11 cellular contexts compared by ENCODE assay signal in the genomic region with DNA sequence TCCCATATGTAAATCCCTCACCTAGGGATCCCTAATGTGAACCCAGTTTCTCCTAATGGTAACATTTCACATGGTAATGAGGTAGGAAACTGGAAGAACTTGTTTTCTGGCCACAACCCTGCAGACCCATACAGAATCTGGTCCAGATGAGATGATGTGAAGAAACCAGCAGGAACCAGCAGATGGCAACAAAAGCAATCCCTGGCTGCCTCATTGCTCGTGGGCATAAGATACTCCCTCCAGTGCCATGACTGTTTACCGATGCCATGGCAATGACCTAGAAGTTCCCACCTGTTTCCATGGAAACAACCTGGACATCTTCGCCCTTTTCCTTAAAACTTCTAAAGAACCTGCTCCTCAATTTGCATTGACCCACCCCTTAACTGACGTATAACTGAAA. TPM values are rescaled to one million over a fixed set of nuclear protein-coding genes. Genes with fewer than 3 reads are reported as not detected.
DNase-seq lines count a peak whose midpoint lies in the region; ATAC-seq, FAIRE-seq and TF ChIP-seq lines count a peak whose summit lies in the region.
"Had no signal": no experiment of that assay in that cellular context is flagged by ENCODE, and none has a peak within 500 bp of the region (broad histone marks: within the 10 kb centered on the region; RNA-seq: fewer than 3 reads in every experiment).

No MANE protein-coding gene starts in this region.

- H3K27ac ChIP-seq in K562 (ENCODE audit: extremely low read depth, low read depth, low read length) (no peak overlapping the region), lower lobe of right lung (no peak overlapping the region), coronary artery (no peak overlapping the region)

- no peaks in the 10 kb centered on the region for H3K9me1 ChIP-seq in K562 (ENCODE audit: control insufficient read depth, insufficient read depth, low read length)

- in situ Hi-C loops in K562 (cut with MboI): no loop called here

- no peaks in the 10 kb centered on the region for H3K4me1 ChIP-seq in K562 (replicated peaks in 1 of 2; ENCODE audit: control insufficient read depth in 2 of 2, insufficient read depth in 2 of 2, low read length in 2 of 2)
- no peaks in the 10 kb centered on the region for H3K4me1 ChIP-seq in lower lobe of right lung

- no peak overlapping the region for H3K4me2 ChIP-seq in K562 (ENCODE audit: insufficient read depth, low read length)

- 0% methylated on average over 4 of the region's 4 CpGs for WGBS in K562 (ENCODE audit: insufficient coverage, low coverage, missing lambda C conversion rate)

- TF ChIP-seq POLR2A in K562 (conservative IDR thresholded peaks at IDR 0.05): no peak

- TF ChIP-seq EP300 in K562 (IDR thresholded peaks at IDR 0.05; ENCODE audit: low read length): no peak

- no TSS peak for BruUV-seq in K562 (replicated peaks; lab: Mats Ljungman, UMichigan)

- peaks cover 0 to 6% of the 10 kb centered on the region in 2 experiments; a peak in 2 of 5 replicates for H3K27me3 ChIP-seq in K562 (ENCODE audit: control insufficient read depth in 2 of 2, insufficient read depth in 2 of 2, low read length in 2 of 2)
- peaks cover 4% of the 10 kb centered on the region for H3K27me3 ChIP-seq in lower lobe of right lung (ENCODE audit: low read depth)

- no peak overlapping the region for H2AFZ ChIP-seq in K562 (ENCODE audit: low read depth, low read length)

- H3K4me3 ChIP-seq in K562 (no peak overlapping the region), lower lobe of right lung (no peak overlapping the region), coronary artery (no peak overlapping the region)

- no peaks in the 10 kb centered on the region for H3K79me2 ChIP-seq in K562 (ENCODE audit: control insufficient read depth, insufficient read depth, low read length)

- H3K9ac ChIP-seq in K562 (ENCODE audit: insufficient read depth in 1 of 2, low read depth in 2 of 2, low read length in 2 of 2): no peak overlapping the region

- H3K9me3 ChIP-seq in K562 (replicated peaks; ENCODE audit: control insufficient read depth, insufficient read depth, low read depth, low read length) (peaks cover 4% of the 10 kb centered on the region; the same call in 1 of the 2 replicates), lower lobe of right lung (no peaks in the 10 kb centered on the region)

- ATAC-seq in K562 (peak; percentile 53; the same call in 2 of the 3 replicates), lower lobe of right lung (peak; percentile 21 to 65), GM18868 (IDR thresholded peaks at IDR 0.05; ENCODE audit: unreplicated experiment) (no peak)

- CTCF ChIA-PET in K562 (lab: Yijun Ruan, JAX; ENCODE audit: low intra/inter-chr PET ratio): interaction anchor here (0.6 kb wide), 1 partner anchor 51 kb away, joined by 5 read pairs; no protein-coding TSS in a partner anchor

- DNase-seq in ELF-1 (ENCODE audit: low read depth, low spot score) (peak; percentile 53), M059J (ENCODE audit: low read depth) (peak; percentile 54), K562 (ENCODE audit: extremely low read depth in 1 of 4, low spot score in 3 of 4) (no peak), lower lobe of right lung (no peak), NCI-H187 treated with DMSO at 0.1 percent for 48 hours (lab: John Stamatoyannopoulos, UW) (no peak), NCI-H510A (lab: John Stamatoyannopoulos, UW) (no peak), coronary artery (ENCODE audit: low spot score) (no peak)
- DNase-seq: NCI-H2081; stimulated activated CD4-positive, alpha-beta T cell treated with anti-CD3 and anti-CD28 coated beads, Interleukin-4, amount 100 ng/mL, for 1 hour had no signal

- 0 out of 4 replicates have a peak, but pooled peaks of 1 of the 2 experiments have one; percentile 18 for TF ChIP-seq RAD21 in K562 (CRISPR knock-in tag; conservative IDR thresholded peaks at IDR 0.05 in 1 of 2, IDR thresholded peaks at IDR 0.05 in 1 of 2)

- POLR2A ChIA-PET in K562 (lab: Yijun Ruan, JAX): no interaction called here

- no peak for FAIRE-seq in K562 (lab: Jason Lieb, UNC)

- intact Hi-C loops in K562 (cut with micrococcal nuclease) (no loop called here), lower lobe of right lung (cut with DNase I) (no loop called here)

- TF ChIP-seq CTCF in K562 (IDR thresholded peaks at IDR 0.05 in 2 of 3, conservative IDR thresholded peaks at IDR 0.05 in 1 of 3; ENCODE audit: insufficient read depth in 2 of 3, low read depth in 1 of 3, low read length in 3 of 3) (peak; percentile 35 to 47 (median 39); a peak in 4 of 6 replicates), lower lobe of right lung (IDR thresholded peaks at IDR 0.05) (no peak), coronary artery (IDR thresholded peaks at IDR 0.05) (no peak)

- no peaks in the 10 kb centered on the region for H4K20me1 ChIP-seq in K562 (replicated peaks; ENCODE audit: control insufficient read depth, insufficient read depth, low read length)

- no peaks in the 10 kb centered on the region for H3K36me3 ChIP-seq in K562 (ENCODE audit: control insufficient read depth, insufficient read depth, low read length)
- no peaks in the 10 kb centered on the region for H3K36me3 ChIP-seq in lower lobe of right lung

RNA-seq across cellular contexts. Expression of a gene that starts 1.4 kb away (rescaled TPM):
- not detected in 2 replicates for total RNA-seq in M059J (2014; rRNA removed; shearing (Covaris generic))
- not detected in 2 replicates for total RNA-seq in K562 (2011; cell fraction: chromatin; rRNA removed; ENCODE audit: low replicate concordance)
- not detected in 2 replicates for total RNA-seq in K562 (2011; cell fraction: nucleolus; rRNA removed)
- total RNA-seq in K562 (2011; cell fraction: nucleoplasm; rRNA removed): not detected in 2 replicates
- total RNA-seq in K562 (2014; rRNA removed): not detected in 2 replicates
- total RNA-seq in K562 (2014; rRNA removed; fragmentation: Illumina TruSeq; extraction: Trizol): not detected in 2 replicates
- total RNA-seq in K562 (2015; rRNA removed; fragmentation: Illumina TruSeq; extraction: Trizol): not detected in 2 replicates
- not detected in 2 replicates for total RNA-seq in K562 (2021)
- polyA plus RNA-seq in K562 (2011; rRNA removed): 0.01 TPM in 2 replicates
- 0.01 and 0.04 TPM in 2 replicates for polyA plus RNA-seq in K562 (2011; cell fraction: cytosol; rRNA removed)
- not detected in 2 replicates for polyA plus RNA-seq in K562 (2011; cell fraction: nucleus; rRNA removed)
- polyA plus RNA-seq in K562 (2012): 0.04 TPM in 1 of 2 replicates, not detected in the other
- not detected in 2 replicates for polyA plus RNA-seq in K562 (2014; fragmentation: Illumina TruSeq; extraction: Trizol)
- polyA plus RNA-seq in K562 (2014; fragmentation: Nextera tagmentation; extraction: Ambion mirVana): not detected
- polyA plus RNA-seq in K562 (2014; rRNA removed): not detected in 2 replicates
- polyA minus RNA-seq in K562 (2011; rRNA and poly(A)+ RNA removed): not detected in 2 replicates
- polyA minus RNA-seq in K562 (2011; cell fraction: cytosol; rRNA and poly(A)+ RNA removed): not detected in 2 replicates
- polyA minus RNA-seq in K562 (2011; cell fraction: nucleus; rRNA and poly(A)+ RNA removed): not detected in 2 replicates
- 18.8 TPM for total RNA-seq in lower lobe of right lung

RNA-seq across cellular contexts. Expression of a gene that starts 14.3 kb away (rescaled TPM):
- total RNA-seq in M059J (2014; rRNA removed; shearing (Covaris generic)): not detected in 2 replicates
- 0.37 and 0.69 TPM in 2 replicates for total RNA-seq in K562 (2011; cell fraction: chromatin; rRNA removed; ENCODE audit: low replicate concordance)
- 0.53 and 0.83 TPM in 2 replicates for total RNA-seq in K562 (2011; cell fraction: nucleolus; rRNA removed)
- total RNA-seq in K562 (2011; cell fraction: nucleoplasm; rRNA removed): 0.23 TPM in 1 of 2 replicates, not detected in the other
- not detected in 2 replicates for total RNA-seq in K562 (2014; rRNA removed)
- not detected in 2 replicates for total RNA-seq in K562 (2014; rRNA removed; fragmentation: Illumina TruSeq; extraction: Trizol)
- total RNA-seq in K562 (2015; rRNA removed; fragmentation: Illumina TruSeq; extraction: Trizol): not detected in 2 replicates
- 0.27 TPM in 1 of 2 replicates, not detected in the other for total RNA-seq in K562 (2021)
- polyA plus RNA-seq in K562 (2011; rRNA removed): 0.18 and 0.62 TPM in 2 replicates
- polyA plus RNA-seq in K562 (2011; cell fraction: cytosol; rRNA removed): 0.19 and 0.32 TPM in 2 replicates
- polyA plus RNA-seq in K562 (2011; cell fraction: nucleus; rRNA removed): 2.4 and 4.7 TPM in 2 replicates
- 0.05 and 0.58 TPM in 2 replicates for polyA plus RNA-seq in K562 (2012)
- polyA plus RNA-seq in K562 (2014; fragmentation: Illumina TruSeq; extraction: Trizol): not detected in 2 replicates
- under 1 TPM in 1 of 2 experiments, not detected in 1; 0.08 TPM for polyA plus RNA-seq in K562 (2014; fragmentation: Nextera tagmentation; extraction: Ambion mirVana)
- polyA plus RNA-seq in K562 (2014; rRNA removed): not detected in 2 replicates
- 0.27 TPM in 1 of 2 replicates, not detected in the other for polyA minus RNA-seq in K562 (2011; rRNA and poly(A)+ RNA removed)
- not detected in 2 replicates for polyA minus RNA-seq in K562 (2011; cell fraction: cytosol; rRNA and poly(A)+ RNA removed)
- polyA minus RNA-seq in K562 (2011; cell fraction: nucleus; rRNA and poly(A)+ RNA removed): not detected in 2 replicates
- total RNA-seq in lower lobe of right lung: 5.8 TPM
- total RNA-seq: mononuclear cell had no signal

RNA-seq across cellular contexts. Expression of a gene that starts 16.8 kb away (rescaled TPM):
- not detected in 2 replicates for total RNA-seq in M059J (2014; rRNA removed; shearing (Covaris generic))
- not detected in 2 replicates for total RNA-seq in K562 (2011; cell fraction: chromatin; rRNA removed; ENCODE audit: low replicate concordance)
- not detected in 2 replicates for total RNA-seq in K562 (2011; cell fraction: nucleolus; rRNA removed)
- total RNA-seq in K562 (2011; cell fraction: nucleoplasm; rRNA removed): not detected in 2 replicates
- total RNA-seq in K562 (2014; rRNA removed): not detected in 2 replicates
- total RNA-seq in K562 (2014; rRNA removed; fragmentation: Illumina TruSeq; extraction: Trizol): not detected in 2 replicates
- total RNA-seq in K562 (2015; rRNA removed; fragmentation: Illumina TruSeq; extraction: Trizol): not detected in 2 replicates
- not detected in 2 replicates for total RNA-seq in K562 (2021)
- not detected in 2 replicates for polyA plus RNA-seq in K562 (2011; rRNA removed)
- not detected in 2 replicates for polyA plus RNA-seq in K562 (2011; cell fraction: cytosol; rRNA removed)
- polyA plus RNA-seq in K562 (2011; cell fraction: nucleus; rRNA removed): not detected in 2 replicates
- polyA plus RNA-seq in K562 (2012): not detected in 2 replicates
- polyA plus RNA-seq in K562 (2014; fragmentation: Illumina TruSeq; extraction: Trizol): not detected in 2 replicates
- polyA plus RNA-seq in K562 (2014; fragmentation: Nextera tagmentation; extraction: Ambion mirVana): not detected
- not detected in 2 replicates for polyA plus RNA-seq in K562 (2014; rRNA removed)
- polyA minus RNA-seq in K562 (2011; rRNA and poly(A)+ RNA removed): not detected in 2 replicates
- not detected in 2 replicates for polyA minus RNA-seq in K562 (2011; cell fraction: cytosol; rRNA and poly(A)+ RNA removed)
- polyA minus RNA-seq in K562 (2011; cell fraction: nucleus; rRNA and poly(A)+ RNA removed): not detected in 2 replicates
- 2.9 TPM for total RNA-seq in lower lobe of right lung

RNA-seq across cellular contexts. Expression of a gene that starts 46.8 kb away (rescaled TPM):
- not detected in 2 replicates for total RNA-seq in M059J (2014; rRNA removed; shearing (Covaris generic))
- 0.19 TPM in 1 of 2 replicates, not detected in the other for total RNA-seq in K562 (2011; cell fraction: chromatin; rRNA removed; ENCODE audit: low replicate concordance)
- total RNA-seq in K562 (2011; cell fraction: nucleolus; rRNA removed): not detected in 2 replicates
- total RNA-seq in K562 (2011; cell fraction: nucleoplasm; rRNA removed): not detected in 2 replicates
- total RNA-seq in K562 (2014; rRNA removed) (not detected in 2 replicates), K562 (2014; rRNA removed; fragmentation: Illumina TruSeq; extraction: Trizol) (not detected in 2 replicates), K562 (2015; rRNA removed; fragmentation: Illumina TruSeq; extraction: Trizol) (not detected in 2 replicates), K562 (2021) (0.11 and 0.38 TPM in 2 replicates), lower lobe of right lung (0.50 TPM)
- polyA plus RNA-seq in K562 (2011; rRNA removed) (not detected in 2 replicates), K562 (2014; fragmentation: Illumina TruSeq; extraction: Trizol) (not detected in 2 replicates), K562 (2014; fragmentation: Nextera tagmentation; extraction: Ambion mirVana) (not detected), K562 (2014; rRNA removed) (not detected in 2 replicates)
- 0.04 TPM in 2 replicates for polyA plus RNA-seq in K562 (2011; cell fraction: cytosol; rRNA removed)
- polyA plus RNA-seq in K562 (2011; cell fraction: nucleus; rRNA removed): 0.17 TPM in 1 of 2 replicates, not detected in the other
- 0.17 TPM in 1 of 2 replicates, not detected in the other for polyA plus RNA-seq in K562 (2012)
- not detected in 2 replicates for polyA minus RNA-seq in K562 (2011; rRNA and poly(A)+ RNA removed)
- polyA minus RNA-seq in K562 (2011; cell fraction: cytosol; rRNA and poly(A)+ RNA removed): not detected in 2 replicates
- not detected in 2 replicates for polyA minus RNA-seq in K562 (2011; cell fraction: nucleus; rRNA and poly(A)+ RNA removed)

Comparison
In these comparisons a context has a peak if more than half of its experiments do, and no peak if none do; other contexts are left out.
1. DNase-seq: peak in ELF-1 (single experiment) and M059J (single experiment); none in K562 (0 of 4), lower lobe of right lung (single experiment), NCI-H187 treated with DMSO at 0.1 percent for 48 hours (single experiment), NCI-H510A (single experiment) and coronary artery (single experiment).
2. CTCF ChIP-seq: peak in K562 (3 of 3); none in lower lobe of right lung (single experiment) and coronary artery (single experiment).
3. RNA of a gene that starts 1.4 kb away (total RNA-seq): 18.8 TPM in lower lobe of right lung (single experiment); not detected in M059J and not detected in K562; every median in the first group is over 10 times any median in the second.